ENCODE assay signal across 8 cellular contexts in the genomic region with DNA sequence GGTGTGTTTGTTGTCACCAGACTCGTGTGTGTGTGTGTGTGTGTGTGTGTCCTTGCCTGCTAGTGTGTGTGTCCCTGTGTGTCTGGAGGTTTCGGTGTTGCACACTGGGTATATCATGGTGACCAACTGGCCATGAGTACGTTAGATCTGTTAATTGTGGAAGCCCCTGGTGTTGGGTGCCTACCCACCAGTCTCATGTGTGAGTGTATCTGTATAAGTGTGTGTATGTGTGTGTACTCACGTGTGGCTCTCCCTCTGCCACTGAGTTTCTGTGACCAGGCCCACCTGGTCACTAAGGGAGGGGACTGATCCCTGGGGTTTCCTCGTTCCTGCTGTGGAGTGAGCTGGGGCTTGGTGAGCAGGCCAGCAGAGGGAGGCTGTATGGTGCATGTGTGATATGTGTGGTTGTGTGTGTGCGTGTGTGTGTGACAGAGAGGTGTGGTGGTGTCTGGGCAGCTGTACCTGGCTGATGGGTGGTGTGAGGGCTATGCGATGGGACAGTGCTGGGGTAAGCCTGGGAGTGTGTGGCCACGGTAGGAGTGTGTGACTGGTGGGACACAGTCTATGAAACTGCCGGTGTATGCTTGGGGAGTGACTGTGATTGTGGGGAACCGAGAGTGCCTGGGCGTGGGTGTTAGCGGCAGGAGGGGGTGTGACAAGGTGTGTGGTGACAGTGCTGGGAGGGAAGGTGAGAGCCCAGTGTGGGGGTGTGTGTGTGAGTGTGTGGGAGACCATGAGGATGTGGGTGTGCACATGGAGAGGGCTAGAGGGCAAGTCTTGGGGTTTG. TPM values are rescaled to one million over a fixed set of nuclear protein-coding genes. Genes with fewer than 3 reads are reported as not detected.
DNase-seq lines count a peak whose midpoint lies in the region; ATAC-seq and TF ChIP-seq lines count a peak whose summit lies in the region.

No MANE protein-coding gene starts in this region.

- DNase-seq in NT2/D1 (ENCODE audit: low read depth, low spot score): no peak
- peak; percentile 50 for DNase-seq in activated naive CD8-positive, alpha-beta T cell treated with anti-CD3 and anti-CD28 coated beads, Interleukin-2, amount 10 ng/mL, durations not matched to agents 7 days and 5 days
- DNase-seq in lung (ENCODE audit: low spot score): no peak
- DNase-seq in stimulated activated naive CD8-positive, alpha-beta T cell treated with anti-CD3 and anti-CD28 coated beads, Interleukin-15, amount 100 ng/mL, for 72 hours: peak; percentile 15 to 32
- DNase-seq in NCI-H82 (lab: John Stamatoyannopoulos, UW): no peak

- ATAC-seq in GM19395 (IDR thresholded peaks at IDR 0.05; ENCODE audit: unreplicated experiment) (peak; percentile 33), lung (ENCODE audit: insufficient read depth, low FRiP score) (no peak), HG03025 (IDR thresholded peaks at IDR 0.05; ENCODE audit: low FRiP score, unreplicated experiment) (no peak), GM19463 (IDR thresholded peaks at IDR 0.05; ENCODE audit: unreplicated experiment) (no peak)
- peak; percentile 41 for ATAC-seq in activated naive CD8-positive, alpha-beta T cell treated with anti-CD3 and anti-CD28 coated beads, Interleukin-2, amount 10 ng/mL, durations not matched to agents 7 days and 5 days (ENCODE audit: low read depth)
- peak; percentile 11 for ATAC-seq in stimulated activated naive CD8-positive, alpha-beta T cell treated with anti-CD3 and anti-CD28 coated beads, Interleukin-15, amount 100 ng/mL, for 72 hours

- H3K4me1 Mint-ChIP-seq in activated naive CD8-positive, alpha-beta T cell treated with anti-CD3 and anti-CD28 coated beads, Interleukin-2, amount 10 ng/mL, durations not matched to agents 7 days and 5 days: peaks cover 21% of the 10 kb centered on the region
- H3K4me1 Mint-ChIP-seq in stimulated activated naive CD8-positive, alpha-beta T cell treated with anti-CD3 and anti-CD28 coated beads, Interleukin-15, amount 100 ng/mL, for 72 hours: peaks cover 34% of the 10 kb centered on the region

- no peaks in the 10 kb centered on the region for H3K9me3 Mint-ChIP-seq in activated naive CD8-positive, alpha-beta T cell treated with anti-CD3 and anti-CD28 coated beads, Interleukin-2, amount 10 ng/mL, durations not matched to agents 7 days and 5 days
- H3K9me3 Mint-ChIP-seq in stimulated activated naive CD8-positive, alpha-beta T cell treated with anti-CD3 and anti-CD28 coated beads, Interleukin-15, amount 100 ng/mL, for 72 hours: no peaks in the 10 kb centered on the region

- peak overlapping the region; percentile 47 for H3K9ac ChIP-seq in NT2/D1 (ENCODE audit: insufficient read length, low read depth)

- H3K27me3 Mint-ChIP-seq in activated naive CD8-positive, alpha-beta T cell treated with anti-CD3 and anti-CD28 coated beads, Interleukin-2, amount 10 ng/mL, durations not matched to agents 7 days and 5 days: peaks cover 18% of the 10 kb centered on the region
- H3K27me3 Mint-ChIP-seq in stimulated activated naive CD8-positive, alpha-beta T cell treated with anti-CD3 and anti-CD28 coated beads, Interleukin-15, amount 100 ng/mL, for 72 hours: peaks cover 27% of the 10 kb centered on the region

- no peak for TF ChIP-seq CTCF in lung (IDR thresholded peaks at IDR 0.05; ENCODE audit: control extremely low read depth, extremely low read depth)

- H3K36me3 ChIP-seq in NT2/D1 (ENCODE audit: insufficient read depth, insufficient read length, low read length) (peaks cover 16% of the 10 kb centered on the region), lung (ENCODE audit: control insufficient read depth in 2 of 2, insufficient read depth in 2 of 2, low read length in 2 of 2) (peaks cover 0 to 9% of the 10 kb centered on the region in 2 donors)

- H3K36me3 Mint-ChIP-seq in activated naive CD8-positive, alpha-beta T cell treated with anti-CD3 and anti-CD28 coated beads, Interleukin-2, amount 10 ng/mL, durations not matched to agents 7 days and 5 days: no peaks in the 10 kb centered on the region

- H3K4me3 Mint-ChIP-seq in activated naive CD8-positive, alpha-beta T cell treated with anti-CD3 and anti-CD28 coated beads, Interleukin-2, amount 10 ng/mL, durations not matched to agents 7 days and 5 days: peak overlapping the region; percentile 89
- peak overlapping the region; percentile 79 to 97 for H3K4me3 Mint-ChIP-seq in stimulated activated naive CD8-positive, alpha-beta T cell treated with anti-CD3 and anti-CD28 coated beads, Interleukin-15, amount 100 ng/mL, for 72 hours

- POLR2A ChIA-PET in activated naive CD8-positive, alpha-beta T cell treated with anti-CD3 and anti-CD28 coated beads, Interleukin-2, amount 10 ng/mL, durations not matched to agents 7 days and 5 days (lab: Charles Lee): interaction anchor here (1.8 kb wide), 1 partner anchor 33 kb away, joined by 5 read pairs; a partner anchor contains a TSS

- H3K27ac ChIP-seq in lung (ENCODE audit: low read depth in 1 of 2, low read length in 1 of 2): peak overlapping the region in 1 of 2 donors; percentile 78

- H3K9me3 ChIP-seq in NT2/D1 (ENCODE audit: insufficient read depth, low read length): no peaks in the 10 kb centered on the region
- H3K9me3 ChIP-seq in lung (ENCODE audit: control insufficient read depth in 2 of 2, insufficient read depth in 1 of 2, low read length in 1 of 2): no peaks in the 10 kb centered on the region

- H3K4me3 ChIP-seq in NT2/D1 (ENCODE audit: insufficient read length, low read depth): peak overlapping the region; percentile 31
- peak overlapping the region; percentile 36 for H3K4me3 ChIP-seq in lung

- 46 to 49% methylated on average over 12 of the region's 12 CpGs for WGBS in lung, 2 donors

- H3K27me3 ChIP-seq in NT2/D1 (ENCODE audit: insufficient read depth, insufficient read length) (no peaks in the 10 kb centered on the region), lung (ENCODE audit: control insufficient read depth, insufficient read depth) (no peaks in the 10 kb centered on the region)

- peak overlapping the region; percentile 81 for H3K27ac Mint-ChIP-seq in activated naive CD8-positive, alpha-beta T cell treated with anti-CD3 and anti-CD28 coated beads, Interleukin-2, amount 10 ng/mL, durations not matched to agents 7 days and 5 days
- H3K27ac Mint-ChIP-seq in stimulated activated naive CD8-positive, alpha-beta T cell treated with anti-CD3 and anti-CD28 coated beads, Interleukin-15, amount 100 ng/mL, for 72 hours: peak overlapping the region; percentile 10 to 49

- peaks cover 31% of the 10 kb centered on the region for H3K4me1 ChIP-seq in NT2/D1 (ENCODE audit: insufficient read depth, insufficient read length)
- peaks cover 0 to 35% of the 10 kb centered on the region in 2 donors for H3K4me1 ChIP-seq in lung (ENCODE audit: control insufficient read depth in 2 of 2, insufficient read depth in 2 of 2, low read length in 2 of 2)

RNA-seq across cellular contexts. Expression of a gene that starts 1.9 kb away (rescaled TPM):
- 10 to 100 TPM; 20.5 TPM for total RNA-seq in activated naive CD8-positive, alpha-beta T cell treated with anti-CD3 and anti-CD28 coated beads, Interleukin-2, amount 10 ng/mL, durations not matched to agents 7 days and 5 days
- total RNA-seq in lung: 10 to 100 TPM; 34.9 to 85.2 TPM
- polyA plus RNA-seq in lung: 10 to 100 TPM; 47.3 to 84.5 TPM

RNA-seq across cellular contexts. Expression of a gene that starts 32.6 kb away (rescaled TPM):
- 10 to 100 TPM; 27.9 to 32.2 TPM for total RNA-seq in activated naive CD8-positive, alpha-beta T cell treated with anti-CD3 and anti-CD28 coated beads, Interleukin-2, amount 10 ng/mL, durations not matched to agents 7 days and 5 days
- total RNA-seq in lung: 10 to 100 TPM; 21.3 to 23.1 TPM
- polyA plus RNA-seq in lung: 10 to 100 TPM; 10.8 to 22.0 TPM

Comparison
In these comparisons a context has a peak if more than half of its experiments do, and no peak if none do; other contexts are left out.
1. ATAC-seq: peak in GM19395 (single experiment), activated naive CD8-positive, alpha-beta T cell treated with anti-CD3 and anti-CD28 coated beads, Interleukin-2, amount 10 ng/mL, durations not matched to agents 7 days and 5 days (single experiment) and stimulated activated naive CD8-positive, alpha-beta T cell treated with anti-CD3 and anti-CD28 coated beads, Interleukin-15, amount 100 ng/mL, for 72 hours (single experiment); none in lung (single experiment), HG03025 (single experiment) and GM19463 (single experiment).
2. DNase-seq: peak in activated naive CD8-positive, alpha-beta T cell treated with anti-CD3 and anti-CD28 coated beads, Interleukin-2, amount 10 ng/mL, durations not matched to agents 7 days and 5 days (single experiment) and stimulated activated naive CD8-positive, alpha-beta T cell treated with anti-CD3 and anti-CD28 coated beads, Interleukin-15, amount 100 ng/mL, for 72 hours (2 of 2); none in NT2/D1 (single experiment), lung (single experiment) and NCI-H82 (single experiment).